In genomic region chr9:33267368-33267767, GRCh38 we compare ENCODE assay signal across 23 cellular contexts. TPM values are rescaled to one million over a fixed set of nuclear protein-coding genes. Genes with fewer than 3 reads are reported as not detected.
A peak's percentile ranks its signal among the peaks of the same experiment; 100 is the strongest.
DNase-seq lines count a peak whose midpoint lies in the region; ATAC-seq and TF ChIP-seq lines count a peak whose summit lies in the region.
"Had no signal": no experiment of that assay in that cellular context is flagged by ENCODE, and none has a peak within 500 bp of the region (broad histone marks: within the 10 kb centered on the region; RNA-seq: fewer than 3 reads in every experiment).

No MANE protein-coding gene starts in this region.

- DNase-seq in stimulated activated naive CD8-positive, alpha-beta T cell treated with anti-CD3 and anti-CD28 coated beads, Interleukin-15, amount 100 ng/mL, for 72 hours: no peak
- DNase-seq in activated B cell treated with CpG ODN at 0.5 μM for 24 hours: no peak
- no peak for DNase-seq in central memory CD8-positive, alpha-beta T cell (ENCODE audit: low spot score in 2 of 2)
- no peak for DNase-seq in type B pancreatic cell (ENCODE audit: extremely low spot score, unreplicated experiment)
- DNase-seq in NCI-H510A (lab: John Stamatoyannopoulos, UW): no peak
- no peak for DNase-seq in chondrocyte (ENCODE audit: low spot score)
- no peak for DNase-seq in AG08396 (ENCODE audit: low spot score)
- DNase-seq: AML-193; anterior cingulate cortex; effector memory CD8-positive, alpha-beta T cell; head of caudate nucleus; MV-4-11; NCI-H2081; NCI-H510A treated with DMSO at 0.1 percent for 48 hours; posterior cingulate gyrus; SHP77; stimulated activated CD4-positive, alpha-beta T cell treated with anti-CD3 and anti-CD28 coated beads, Interleukin-4, amount 100 ng/mL, for 24 hours had no signal

- H3K36me3 Mint-ChIP-seq in stimulated activated naive CD8-positive, alpha-beta T cell treated with anti-CD3 and anti-CD28 coated beads, Interleukin-15, Interleukin-2, amounts not matched to agents 100 ng/mL and 50 ng/mL, for 24 hours (ENCODE audit: low read depth): peaks cover 64% of the 10 kb centered on the region
- H3K36me3 Mint-ChIP-seq in activated B cell treated with CpG ODN at 0.5 μM for 24 hours (ENCODE audit: low read depth) (peaks cover 66% of the 10 kb centered on the region), type B pancreatic cell (peaks cover 7% of the 10 kb centered on the region), chondrocyte (ENCODE audit: low read depth) (peaks cover 15% of the 10 kb centered on the region)
- peaks cover 53% of the 10 kb centered on the region for H3K36me3 Mint-ChIP-seq in central memory CD8-positive, alpha-beta T cell (ENCODE audit: insufficient read depth)

- H3K27me3 Mint-ChIP-seq in stimulated activated naive CD8-positive, alpha-beta T cell treated with anti-CD3 and anti-CD28 coated beads, Interleukin-15, Interleukin-2, amounts not matched to agents 100 ng/mL and 50 ng/mL, for 24 hours: no peaks in the 10 kb centered on the region
- no peaks in the 10 kb centered on the region for H3K27me3 Mint-ChIP-seq in stimulated activated naive CD8-positive, alpha-beta T cell treated with anti-CD3 and anti-CD28 coated beads, Interleukin-15, amount 100 ng/mL, for 72 hours
- H3K27me3 Mint-ChIP-seq in activated B cell treated with CpG ODN at 0.5 μM for 24 hours (no peaks in the 10 kb centered on the region), type B pancreatic cell (no peaks in the 10 kb centered on the region), chondrocyte (ENCODE audit: low read depth) (no peaks in the 10 kb centered on the region)
- H3K27me3 Mint-ChIP-seq in central memory CD8-positive, alpha-beta T cell: no peaks in the 10 kb centered on the region
- H3K27me3 Mint-ChIP-seq: effector memory CD8-positive, alpha-beta T cell had no signal

- no peaks in the 10 kb centered on the region for H3K9me3 Mint-ChIP-seq in stimulated activated naive CD8-positive, alpha-beta T cell treated with anti-CD3 and anti-CD28 coated beads, Interleukin-15, Interleukin-2, amounts not matched to agents 100 ng/mL and 50 ng/mL, for 24 hours
- H3K9me3 Mint-ChIP-seq in stimulated activated naive CD8-positive, alpha-beta T cell treated with anti-CD3 and anti-CD28 coated beads, Interleukin-15, amount 100 ng/mL, for 72 hours: no peaks in the 10 kb centered on the region
- H3K9me3 Mint-ChIP-seq in activated B cell treated with CpG ODN at 0.5 μM for 24 hours: no peaks in the 10 kb centered on the region
- no peaks in the 10 kb centered on the region for H3K9me3 Mint-ChIP-seq in central memory CD8-positive, alpha-beta T cell
- H3K9me3 Mint-ChIP-seq in type B pancreatic cell: no peaks in the 10 kb centered on the region
- no peaks in the 10 kb centered on the region for H3K9me3 Mint-ChIP-seq in chondrocyte (ENCODE audit: low read depth)
- H3K9me3 Mint-ChIP-seq: effector memory CD8-positive, alpha-beta T cell had no signal

- CTCF ChIA-PET in activated B cell treated with CpG ODN at 0.5 μM for 24 hours (lab: Charles Lee): no interaction called here

- H3K4me1 Mint-ChIP-seq in stimulated activated naive CD8-positive, alpha-beta T cell treated with anti-CD3 and anti-CD28 coated beads, Interleukin-15, Interleukin-2, amounts not matched to agents 100 ng/mL and 50 ng/mL, for 24 hours (ENCODE audit: low read depth): peaks cover 41% of the 10 kb centered on the region
- peaks cover 45% of the 10 kb centered on the region for H3K4me1 Mint-ChIP-seq in stimulated activated naive CD8-positive, alpha-beta T cell treated with anti-CD3 and anti-CD28 coated beads, Interleukin-15, amount 100 ng/mL, for 72 hours
- peaks cover 39% of the 10 kb centered on the region for H3K4me1 Mint-ChIP-seq in activated B cell treated with CpG ODN at 0.5 μM for 24 hours
- peaks cover 47% of the 10 kb centered on the region for H3K4me1 Mint-ChIP-seq in central memory CD8-positive, alpha-beta T cell
- peaks cover 17% of the 10 kb centered on the region for H3K4me1 Mint-ChIP-seq in type B pancreatic cell (ENCODE audit: unreplicated experiment)
- H3K4me1 Mint-ChIP-seq in chondrocyte (ENCODE audit: low read depth): peaks cover 33% of the 10 kb centered on the region

- H3K27ac Mint-ChIP-seq in stimulated activated naive CD8-positive, alpha-beta T cell treated with anti-CD3 and anti-CD28 coated beads, Interleukin-15, Interleukin-2, amounts not matched to agents 100 ng/mL and 50 ng/mL, for 24 hours: peak overlapping the region; percentile 78
- peak overlapping the region in 1 of 2 donors; percentile 2 for H3K27ac Mint-ChIP-seq in stimulated activated naive CD8-positive, alpha-beta T cell treated with anti-CD3 and anti-CD28 coated beads, Interleukin-15, amount 100 ng/mL, for 72 hours
- H3K27ac Mint-ChIP-seq in activated B cell treated with CpG ODN at 0.5 μM for 24 hours: peak overlapping the region; percentile 20
- peak overlapping the region; percentile 91 for H3K27ac Mint-ChIP-seq in central memory CD8-positive, alpha-beta T cell (ENCODE audit: low read depth)
- no peak overlapping the region for H3K27ac Mint-ChIP-seq in type B pancreatic cell
- H3K27ac Mint-ChIP-seq in chondrocyte (ENCODE audit: unreplicated experiment): no peak overlapping the region

- no peak for ATAC-seq in stimulated activated naive CD8-positive, alpha-beta T cell treated with anti-CD3 and anti-CD28 coated beads, Interleukin-15, amount 100 ng/mL, for 72 hours
- no peak for ATAC-seq in activated B cell treated with CpG ODN at 0.5 μM for 24 hours (ENCODE audit: low read depth)
- no peak for ATAC-seq in central memory CD8-positive, alpha-beta T cell (replicated peaks; ENCODE audit: extremely low read depth, poor library complexity, severe bottlenecking)
- ATAC-seq: effector memory CD8-positive, alpha-beta T cell had no signal

- POLR2A ChIA-PET in activated B cell treated with CpG ODN at 0.5 μM for 24 hours (lab: Charles Lee): interaction anchor here (1.5 kb wide), 1 partner anchor 23 kb away, joined by 5 read pairs; the partner anchor contains the start of gene NFX1

- TF ChIP-seq CTCF in activated B cell treated with CpG ODN at 0.5 μM for 24 hours (IDR thresholded peaks at IDR 0.05) (no peak), type B pancreatic cell (conservative IDR thresholded peaks at IDR 0.05) (no peak), chondrocyte (IDR thresholded peaks at IDR 0.05) (no peak)

- intact Hi-C loops in activated B cell treated with CpG ODN at 0.5 μM for 24 hours (cut with micrococcal nuclease): no loop called here

- H3K4me3 Mint-ChIP-seq in stimulated activated naive CD8-positive, alpha-beta T cell treated with anti-CD3 and anti-CD28 coated beads, Interleukin-15, Interleukin-2, amounts not matched to agents 100 ng/mL and 50 ng/mL, for 24 hours: peak overlapping the region; percentile 34
- peak overlapping the region in 1 of 2 donors; percentile 95 for H3K4me3 Mint-ChIP-seq in stimulated activated naive CD8-positive, alpha-beta T cell treated with anti-CD3 and anti-CD28 coated beads, Interleukin-15, amount 100 ng/mL, for 72 hours
- H3K4me3 Mint-ChIP-seq in activated B cell treated with CpG ODN at 0.5 μM for 24 hours (no peak overlapping the region), type B pancreatic cell (peak overlapping the region; percentile 3), chondrocyte (ENCODE audit: unreplicated experiment) (no peak overlapping the region)
- no peak overlapping the region for H3K4me3 Mint-ChIP-seq in central memory CD8-positive, alpha-beta T cell

RNA-seq across cellular contexts. Expression of gene CHMP5, which starts 2.5 kb away (rescaled TPM):
- total RNA-seq in activated B cell treated with CpG ODN at 0.5 μM for 24 hours (27.4 and 28.1 TPM in 2 replicates), type B pancreatic cell (ENCODE audit: low replicate concordance) (51.4 and 53.7 TPM in 2 replicates), chondrocyte (52.7 to 61.2 TPM (median 58.4 TPM) in 3 replicates)

RNA-seq across cellular contexts. Expression of gene BAG1, which starts 2.9 kb away (rescaled TPM):
- total RNA-seq in activated B cell treated with CpG ODN at 0.5 μM for 24 hours: 58.3 and 58.9 TPM in 2 replicates
- total RNA-seq in type B pancreatic cell (ENCODE audit: low replicate concordance): 92.6 and 113 TPM in 2 replicates
- total RNA-seq in chondrocyte: 49.2 to 58.3 TPM (median 51.1 TPM) in 3 replicates

RNA-seq across cellular contexts. Expression of gene NFX1, which starts 22.9 kb away (rescaled TPM):
- total RNA-seq in activated B cell treated with CpG ODN at 0.5 μM for 24 hours (51.0 and 57.2 TPM in 2 replicates), type B pancreatic cell (ENCODE audit: low replicate concordance) (34.1 and 36.4 TPM in 2 replicates), chondrocyte (26.8 to 36.6 TPM (median 28.4 TPM) in 3 replicates)

RNA-seq across cellular contexts. Expression of gene SPINK4, which starts 27.4 kb away (rescaled TPM):
- total RNA-seq in activated B cell treated with CpG ODN at 0.5 μM for 24 hours: not detected in 2 replicates
- total RNA-seq in type B pancreatic cell (ENCODE audit: low replicate concordance): not detected in 2 replicates
- not detected in 3 replicates for total RNA-seq in chondrocyte
- total RNA-seq: cerebellum; fibroblast of lung; G401; T-helper 1 cell treated with Interleukin-12 subunit alpha and Interleukin-12 subunit beta and Interleukin-4 antibody, amounts not matched to agents 30 ng/mL and 1 ng/mL, for 36 hours; temporal lobe had no signal

Comparison
In these comparisons a context has a peak if more than half of its experiments do, and no peak if none do; other contexts are left out.
1. H3K27ac Mint-ChIP-seq: peak in stimulated activated naive CD8-positive, alpha-beta T cell treated with anti-CD3 and anti-CD28 coated beads, Interleukin-15, Interleukin-2, amounts not matched to agents 100 ng/mL and 50 ng/mL, for 24 hours (single experiment), activated B cell treated with CpG ODN at 0.5 μM for 24 hours (single experiment) and central memory CD8-positive, alpha-beta T cell (single experiment); none in type B pancreatic cell (single experiment) and chondrocyte (single experiment).
2. H3K4me3 Mint-ChIP-seq: peak in stimulated activated naive CD8-positive, alpha-beta T cell treated with anti-CD3 and anti-CD28 coated beads, Interleukin-15, Interleukin-2, amounts not matched to agents 100 ng/mL and 50 ng/mL, for 24 hours (single experiment) and type B pancreatic cell (single experiment); none in activated B cell treated with CpG ODN at 0.5 μM for 24 hours (single experiment), central memory CD8-positive, alpha-beta T cell (single experiment) and chondrocyte (single experiment).